In the genomic region with DNA sequence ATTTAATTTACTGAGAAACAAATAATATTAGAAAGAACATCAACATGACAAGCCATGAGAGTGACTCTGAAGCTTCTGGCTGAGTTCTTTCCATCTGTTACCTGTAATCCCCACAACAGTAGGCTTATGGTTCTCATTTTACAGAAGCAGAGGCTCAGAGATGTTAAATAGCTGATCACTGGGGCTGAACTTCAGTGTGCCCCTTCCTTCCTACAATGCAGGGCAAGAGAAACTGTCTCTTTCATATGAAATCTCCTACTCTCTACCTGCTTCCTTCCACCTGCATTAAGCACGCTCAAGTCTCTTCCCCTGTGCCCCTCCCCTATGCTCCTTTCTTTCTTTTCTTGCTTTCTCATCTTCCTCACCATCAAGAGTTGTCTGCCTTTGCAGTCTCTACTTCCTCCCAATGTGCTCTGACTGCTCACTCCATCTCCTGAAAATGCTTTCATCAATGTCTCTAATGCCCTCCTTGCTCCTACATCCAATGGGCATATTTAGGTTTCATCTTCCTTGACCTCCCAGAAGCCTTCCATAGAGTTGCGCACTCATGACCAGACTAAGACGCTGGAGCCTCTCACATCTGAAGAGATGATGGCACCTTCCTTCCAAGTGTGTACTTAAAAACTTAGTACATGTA, we compare ENCODE assay signal across 23 cellular contexts. TPM values are rescaled to one million over a fixed set of nuclear protein-coding genes. Genes with fewer than 3 reads are reported as not detected.
"Had no signal": no experiment of that assay in that cellular context is flagged by ENCODE, and none has a peak within 500 bp of the region (broad histone marks: within the 10 kb centered on the region; RNA-seq: fewer than 3 reads in every experiment).

No MANE protein-coding gene starts in this region.

- H3K36me3 ChIP-seq: MG63 had no signal

- H3K27ac ChIP-seq: RWPE1 had no signal

- H3K9me2 ChIP-seq: SK-N-SH had no signal

- ATAC-seq: Panc1 had no signal

- H3K4me3 ChIP-seq: MG63 had no signal

- H3K4me2 ChIP-seq: SK-N-SH had no signal

- H3K9me3 ChIP-seq: MG63, SK-N-SH had no signal

- H3K9ac ChIP-seq: SK-N-SH had no signal

- DNase-seq: IMR-90, Karpas-422, KG1, MG63, NCI-H1092, NCI-H1105 treated with DMSO at 0.1 percent for 48 hours, NCI-H1417 treated with DMSO at 0.1 percent for 48 hours, NCI-H146, NCI-H1694 treated with DMSO at 0.1 percent for 48 hours, NCI-H1930, NCI-H2081, NCI-H2107, NCI-H2171, NCI-H226, NCI-H446, NCI-H510A, NCI-H526, SHP77, SK-N-SH had no signal

RNA-seq across cellular contexts. Expression of a gene that starts 23.7 kb away (rescaled TPM):
- total RNA-seq: HT-29, SK-MEL-5 had no signal
- polyA plus RNA-seq: IMR-90, SK-N-SH had no signal
